ENCODE assay signal across 9 cellular contexts in genomic region chr1:245156736-245157505, GRCh38. TPM values are rescaled to one million over a fixed set of nuclear protein-coding genes. Genes with fewer than 3 reads are reported as not detected.
DNase-seq lines count a peak whose midpoint lies in the region; ATAC-seq and TF ChIP-seq lines count a peak whose summit lies in the region.
"Had no signal": no experiment of that assay in that cellular context is flagged by ENCODE, and none has a peak within 500 bp of the region (broad histone marks: within the 10 kb centered on the region; RNA-seq: fewer than 3 reads in every experiment).

No MANE protein-coding gene starts in this region.

- H3K27ac Mint-ChIP-seq in activated T-helper 17 cell treated with anti-CD3 and anti-CD28 coated beads, Interleukin-2, amount 50 U/mL, for 72 hours: no peak overlapping the region
- no peak overlapping the region for H3K27ac Mint-ChIP-seq in stimulated activated effector memory CD8-positive, alpha-beta T cell treated with anti-CD3 and anti-CD28 coated beads, Interleukin-12 subunit alpha, Interleukin-12 subunit beta, amount 100 ng/mL, for 72 hours
- H3K27ac Mint-ChIP-seq: activated naive CD4-positive, alpha-beta T cell treated with anti-CD3 and anti-CD28 coated beads, Interleukin-2, amount 50 U/mL, for 72 hours had no signal

- no peaks in the 10 kb centered on the region for H3K36me3 Mint-ChIP-seq in activated T-helper 17 cell treated with anti-CD3 and anti-CD28 coated beads, Interleukin-2, amount 50 U/mL, for 72 hours (ENCODE audit: low read depth)
- peaks cover 9% of the 10 kb centered on the region for H3K36me3 Mint-ChIP-seq in stimulated activated effector memory CD8-positive, alpha-beta T cell treated with anti-CD3 and anti-CD28 coated beads, Interleukin-12 subunit alpha, Interleukin-12 subunit beta, amount 100 ng/mL, for 72 hours

- TF ChIP-seq CTCF in LNCaP clone FGC (IDR thresholded peaks at IDR 0.05; ENCODE audit: control insufficient read depth, extremely low read depth, insufficient read depth): no peak

- DNase-seq in NCI-H2081 (lab: John Stamatoyannopoulos, UW) (peak; percentile 55 to 60), NCI-H2081 treated with DMSO at 0.1 percent for 48 hours (lab: John Stamatoyannopoulos, UW) (no peak), LNCaP clone FGC (ENCODE audit: low read depth) (no peak), iPS-NIHi11 (ENCODE audit: low spot score) (peak; percentile 31), D341Med (ENCODE audit: low spot score) (no peak), NOMO-1 treated with dmso at 0.1 percent for 144 hours (lab: John Stamatoyannopoulos, UW; ENCODE audit: unreplicated experiment) (no peak)
- DNase-seq in stimulated activated effector memory CD8-positive, alpha-beta T cell treated with anti-CD3 and anti-CD28 coated beads, Interleukin-12 subunit alpha, Interleukin-12 subunit beta, amount 100 ng/mL, for 72 hours (ENCODE audit: low spot score in 2 of 2): no peak

- ATAC-seq in activated T-helper 17 cell treated with anti-CD3 and anti-CD28 coated beads, Interleukin-2, amount 50 U/mL, for 72 hours (replicated peaks): peak; percentile 25
- no peak for ATAC-seq in stimulated activated effector memory CD8-positive, alpha-beta T cell treated with anti-CD3 and anti-CD28 coated beads, Interleukin-12 subunit alpha, Interleukin-12 subunit beta, amount 100 ng/mL, for 72 hours

- peaks cover 38% of the 10 kb centered on the region for H3K27me3 Mint-ChIP-seq in activated T-helper 17 cell treated with anti-CD3 and anti-CD28 coated beads, Interleukin-2, amount 50 U/mL, for 72 hours

- H3K9me3 Mint-ChIP-seq in activated T-helper 17 cell treated with anti-CD3 and anti-CD28 coated beads, Interleukin-2, amount 50 U/mL, for 72 hours: peaks cover 4% of the 10 kb centered on the region
- H3K9me3 Mint-ChIP-seq in stimulated activated effector memory CD8-positive, alpha-beta T cell treated with anti-CD3 and anti-CD28 coated beads, Interleukin-12 subunit alpha, Interleukin-12 subunit beta, amount 100 ng/mL, for 72 hours: peaks cover 6% of the 10 kb centered on the region

- peak overlapping the region; percentile 79 for H3K4me3 Mint-ChIP-seq in activated T-helper 17 cell treated with anti-CD3 and anti-CD28 coated beads, Interleukin-2, amount 50 U/mL, for 72 hours
- H3K4me3 Mint-ChIP-seq in stimulated activated effector memory CD8-positive, alpha-beta T cell treated with anti-CD3 and anti-CD28 coated beads, Interleukin-12 subunit alpha, Interleukin-12 subunit beta, amount 100 ng/mL, for 72 hours: peak overlapping the region; percentile 73

- H3K4me3 ChIP-seq in LNCaP clone FGC (ENCODE audit: low read depth, low read length): peak overlapping the region; percentile 45

- no peaks in the 10 kb centered on the region for H3K4me1 Mint-ChIP-seq in activated T-helper 17 cell treated with anti-CD3 and anti-CD28 coated beads, Interleukin-2, amount 50 U/mL, for 72 hours
- peaks cover 24% of the 10 kb centered on the region for H3K4me1 Mint-ChIP-seq in stimulated activated effector memory CD8-positive, alpha-beta T cell treated with anti-CD3 and anti-CD28 coated beads, Interleukin-12 subunit alpha, Interleukin-12 subunit beta, amount 100 ng/mL, for 72 hours

RNA-seq across cellular contexts. Expression of gene KIF26B, which starts 2.1 kb away (rescaled TPM):
- not detected for total RNA-seq in activated T-helper 17 cell treated with anti-CD3 and anti-CD28 coated beads, Interleukin-2, amount 50 U/mL, for 72 hours

Comparison
In these comparisons a context has a peak if more than half of its experiments do, and no peak if none do; other contexts are left out.
1. DNase-seq: peak in NCI-H2081 (2 of 2) and iPS-NIHi11 (single experiment); none in NCI-H2081 treated with DMSO at 0.1 percent for 48 hours (single experiment), LNCaP clone FGC (single experiment), stimulated activated effector memory CD8-positive, alpha-beta T cell treated with anti-CD3 and anti-CD28 coated beads, Interleukin-12 subunit alpha, Interleukin-12 subunit beta, amount 100 ng/mL, for 72 hours (0 of 2), D341Med (single experiment) and NOMO-1 treated with dmso at 0.1 percent for 144 hours (single experiment).